Comparison of ENCODE assay signal across 8 cellular contexts in the genomic region with DNA sequence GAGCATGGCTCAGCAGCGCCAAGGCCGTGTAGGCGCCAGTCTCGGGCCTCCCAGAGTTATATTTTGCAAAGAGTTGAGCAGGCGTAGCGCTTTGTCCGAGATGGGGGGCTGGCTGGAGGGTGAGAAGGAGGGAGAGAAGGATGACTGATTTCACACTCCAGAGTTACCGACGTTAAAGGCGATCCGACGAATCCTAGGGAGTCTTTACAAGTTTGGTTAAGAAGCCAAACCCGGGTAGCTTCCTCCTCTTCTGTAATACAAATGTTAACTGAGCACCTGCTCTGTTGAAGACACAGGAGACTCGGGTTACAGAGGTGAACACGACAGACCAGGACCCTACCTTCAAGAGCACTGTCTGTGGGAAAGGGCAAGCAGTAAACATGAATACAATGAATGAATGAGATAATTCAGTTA. TPM values are rescaled to one million over a fixed set of nuclear protein-coding genes. Genes with fewer than 3 reads are reported as not detected.
DNase-seq lines count a peak whose midpoint lies in the region; ATAC-seq and TF ChIP-seq lines count a peak whose summit lies in the region.

No MANE protein-coding gene starts in this region.

- peak overlapping the region; percentile 95 for H3K4me3 Mint-ChIP-seq in T-helper 2 cell treated with Interferon-gamma antibody and Interleukin-4, amounts not matched to agents 5 μg/mL and 100 μg/mL, for 36 hours

- H3K36me3 ChIP-seq in iPS-18a (ENCODE audit: control insufficient read depth, low read depth, low read length) (no peaks in the 10 kb centered on the region), testis (ENCODE audit: low read depth, missing control alignments) (no peaks in the 10 kb centered on the region)

- H3K27me3 Mint-ChIP-seq in T-helper 2 cell treated with Interferon-gamma antibody and Interleukin-4, amounts not matched to agents 5 μg/mL and 100 μg/mL, for 36 hours (ENCODE audit: low read depth): no peaks in the 10 kb centered on the region

- intact Hi-C loops in testis (cut with DNase I; ENCODE audit: low total_unique reads): no loop called here

- H3K9me3 ChIP-seq in iPS-18a (ENCODE audit: control insufficient read depth, low read depth, low read length) (no peaks in the 10 kb centered on the region), testis (no peaks in the 10 kb centered on the region)

- no peaks in the 10 kb centered on the region for H3K9me3 Mint-ChIP-seq in T-helper 2 cell treated with Interferon-gamma antibody and Interleukin-4, amounts not matched to agents 5 μg/mL and 100 μg/mL, for 36 hours

- ATAC-seq in HG02981 (IDR thresholded peaks at IDR 0.05; ENCODE audit: unreplicated experiment) (no peak), GM21390 (IDR thresholded peaks at IDR 0.05; ENCODE audit: unreplicated experiment) (no peak)

- H3K4me3 ChIP-seq in WI38 (ENCODE audit: low read depth, low read length) (peak overlapping the region; percentile 88), iPS-18a (ENCODE audit: low read length) (peak overlapping the region; percentile 81), testis (peak overlapping the region; percentile 71 to 78)

- H3K27ac Mint-ChIP-seq in T-helper 2 cell treated with Interferon-gamma antibody and Interleukin-4, amounts not matched to agents 5 μg/mL and 100 μg/mL, for 36 hours: peak overlapping the region; percentile 100

- no peaks in the 10 kb centered on the region for H3K27me3 ChIP-seq in iPS-18a (ENCODE audit: control insufficient read depth, insufficient read depth, low read length)
- no peaks in the 10 kb centered on the region for H3K27me3 ChIP-seq in testis

- H3K27ac ChIP-seq in iPS-18a (ENCODE audit: low read length): peak overlapping the region; percentile 14
- peak overlapping the region; percentile 9 to 99 for H3K27ac ChIP-seq in testis

- H3K4me1 Mint-ChIP-seq in T-helper 2 cell treated with Interferon-gamma antibody and Interleukin-4, amounts not matched to agents 5 μg/mL and 100 μg/mL, for 36 hours (ENCODE audit: low read depth): peaks cover 41% of the 10 kb centered on the region

- TF ChIP-seq CTCF in WI38 (IDR thresholded peaks at IDR 0.05; ENCODE audit: low read depth, low read length): no peak
- TF ChIP-seq CTCF in testis (IDR thresholded peaks at IDR 0.05): peak in 1 of 3 experiments; percentile 3

- TF ChIP-seq POLR2A in testis (IDR thresholded peaks at IDR 0.05): no peak

- WGBS in testis, 2 donors: 0% methylated on average over 15 of the region's 15 CpGs

- H3K4me1 ChIP-seq in iPS-18a (ENCODE audit: control insufficient read depth, low read depth, low read length) (peaks cover 8% of the 10 kb centered on the region), testis (peaks cover 41% of the 10 kb centered on the region)

- no peak for DNase-seq in T-helper 2 cell treated with Interferon-gamma antibody and Interleukin-4, amounts not matched to agents 5 μg/mL and 100 μg/mL, for 36 hours (ENCODE audit: low spot score)
- DNase-seq in T-helper 2 cell (no peak), testis (no peak), NCI-H446 (lab: John Stamatoyannopoulos, UW) (no peak)

- H3K9ac ChIP-seq in iPS-18a (ENCODE audit: low read length): peak overlapping the region; percentile 96

- peaks cover 31% of the 10 kb centered on the region for H3K36me3 Mint-ChIP-seq in T-helper 2 cell treated with Interferon-gamma antibody and Interleukin-4, amounts not matched to agents 5 μg/mL and 100 μg/mL, for 36 hours (ENCODE audit: low read depth)

RNA-seq across cellular contexts. Expression of a gene that starts 0.8 kb away (rescaled TPM):
- total RNA-seq in testis: 100 to 1,000 TPM; 359 to 391 TPM
- 175 TPM for polyA plus RNA-seq in testis (ENCODE audit: insufficient read depth, low read depth, low replicate concordance)

RNA-seq across cellular contexts. Expression of a gene that starts 3.7 kb away (rescaled TPM):
- total RNA-seq in testis: 1 to 10 TPM; 1.8 to 3.9 TPM
- polyA plus RNA-seq in testis (ENCODE audit: insufficient read depth, low read depth, low replicate concordance): 3.9 TPM

RNA-seq across cellular contexts. Expression of a gene that starts 5.5 kb away (rescaled TPM):
- total RNA-seq in testis: 10 to 100 TPM; 34.0 to 43.4 TPM
- polyA plus RNA-seq in testis (ENCODE audit: insufficient read depth, low read depth, low replicate concordance): 39.5 TPM

RNA-seq across cellular contexts. Expression of a gene that starts 40.1 kb away (rescaled TPM):
- 1 to 10 TPM; 6.2 to 7.4 TPM for total RNA-seq in testis
- 6.9 TPM for polyA plus RNA-seq in testis (ENCODE audit: insufficient read depth, low read depth, low replicate concordance)

RNA-seq across cellular contexts. Expression of a gene that starts 45.7 kb away (rescaled TPM):
- total RNA-seq in testis: 1 to 10 TPM; 3.2 to 4.2 TPM
- polyA plus RNA-seq in testis (ENCODE audit: insufficient read depth, low read depth, low replicate concordance): 4.6 TPM
